ENCODE assay signal across 8 cellular contexts in the genomic region with DNA sequence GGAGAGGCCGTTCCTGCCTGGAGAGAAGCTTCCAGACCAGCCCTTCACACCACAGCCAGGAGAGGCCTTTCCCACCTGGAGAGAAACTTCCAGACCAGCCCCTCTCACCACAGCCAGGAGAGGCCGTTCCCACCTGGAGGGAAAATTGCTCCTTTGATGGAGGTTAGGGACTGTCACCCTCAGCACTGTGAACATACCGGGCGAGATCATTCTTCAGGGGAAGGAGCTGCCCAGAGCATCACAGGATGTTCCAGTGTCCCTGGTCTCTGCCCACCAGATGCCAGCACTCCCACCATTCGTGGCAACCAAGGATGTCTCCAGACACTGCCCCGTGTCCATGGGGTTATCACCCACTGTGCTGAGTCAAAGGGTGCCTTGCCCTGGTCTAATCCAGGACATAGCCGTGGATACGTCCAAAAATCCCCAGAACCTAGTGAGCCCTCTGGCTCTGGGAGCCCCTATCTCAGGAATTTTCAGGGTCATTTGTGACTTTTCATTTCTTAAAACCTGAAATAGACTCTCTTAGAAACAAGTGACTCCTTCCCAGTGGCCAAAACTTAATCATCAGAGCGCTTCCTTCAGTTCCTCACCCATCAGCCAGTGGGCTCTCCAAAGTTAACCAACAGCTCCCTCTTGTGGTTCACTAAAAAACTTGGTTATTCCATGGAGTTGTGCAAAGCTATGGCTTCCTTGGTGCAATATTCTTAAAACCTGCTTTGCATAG.
DNase-seq lines count a peak whose midpoint lies in the region; ATAC-seq and FAIRE-seq lines count a peak whose summit lies in the region.

No MANE protein-coding gene starts in this region.

- H3K36me3 ChIP-seq in small intestine (ENCODE audit: control insufficient read depth in 2 of 2, insufficient read depth in 2 of 2, low read length in 2 of 2) = no peaks in the 10 kb centered on the region

- intact Hi-C loops in activated CD4-positive, alpha-beta T cell treated with anti-CD3 and anti-CD28 coated beads for 36 hours (cut with DNase I, micrococcal nuclease) = loop anchor here (1.0 to 10.0 kb wide), 5 partner anchors 410 to 1325 kb away; partner anchors contain the start of gene STK32B (in 2 of the 2)

- H3K27ac ChIP-seq in small intestine (ENCODE audit: low read depth in 1 of 2, low read length in 1 of 2) = no peak overlapping the region

- no peaks in the 10 kb centered on the region for H3K4me1 Mint-ChIP-seq in activated CD4-positive, alpha-beta T cell treated with anti-CD3 and anti-CD28 coated beads for 36 hours

- H3K27ac Mint-ChIP-seq in activated CD4-positive, alpha-beta T cell treated with anti-CD3 and anti-CD28 coated beads for 36 hours = no peak overlapping the region

- H3K4me1 ChIP-seq in small intestine (ENCODE audit: control insufficient read depth in 2 of 2, insufficient read depth in 1 of 2, low read depth in 1 of 2, low read length in 1 of 2) = no peaks in the 10 kb centered on the region

- DNase-seq in activated CD4-positive, alpha-beta T cell treated with anti-CD3 and anti-CD28 coated beads for 36 hours = peak; percentile 35
- DNase-seq in activated CD4-positive, alpha-beta T cell treated with anti-CD3 and anti-CD28 coated beads for 4 hours = no peak
- DNase-seq in NCI-H460 (ENCODE audit: extremely low read depth, low read depth) = peak; percentile 57
- DNase-seq in astrocyte of the hippocampus (ENCODE audit: low read depth, low spot score) = peak; percentile 76
- DNase-seq in hippocampal formation (lab: John Stamatoyannopoulos, UW) = peak; percentile 23 to 58
- peak; percentile 66 for DNase-seq in small intestine
- no peak for DNase-seq in cortex of kidney (lab: John Stamatoyannopoulos, UW)

- H3K27me3 Mint-ChIP-seq in activated CD4-positive, alpha-beta T cell treated with anti-CD3 and anti-CD28 coated beads for 36 hours = peaks cover 3% of the 10 kb centered on the region

- no peak overlapping the region for H3K4me3 ChIP-seq in small intestine (ENCODE audit: low read depth in 1 of 2, low read length in 2 of 2)

- no peaks in the 10 kb centered on the region for H3K27me3 ChIP-seq in small intestine (ENCODE audit: control insufficient read depth in 2 of 2, insufficient read depth in 2 of 2, low read length in 2 of 2)

- no peak overlapping the region for H3K4me3 Mint-ChIP-seq in activated CD4-positive, alpha-beta T cell treated with anti-CD3 and anti-CD28 coated beads for 36 hours

- no peaks in the 10 kb centered on the region for H3K36me3 Mint-ChIP-seq in activated CD4-positive, alpha-beta T cell treated with anti-CD3 and anti-CD28 coated beads for 36 hours (ENCODE audit: low read depth)

- no peak for FAIRE-seq in small intestine (lab: Jason Lieb, UNC)

- 73 to 79% (median 74%) methylated on average over 9 of the region's 9 CpGs for WGBS in small intestine, 3 donors

- POLR2A ChIA-PET in activated CD4-positive, alpha-beta T cell treated with anti-CD3 and anti-CD28 coated beads for 36 hours (lab: Charles Lee) = no interaction called here

- no peaks in the 10 kb centered on the region for H3K9me3 ChIP-seq in small intestine (ENCODE audit: control insufficient read depth, low read depth)

- CTCF ChIA-PET in activated CD4-positive, alpha-beta T cell treated with anti-CD3 and anti-CD28 coated beads for 36 hours (lab: Charles Lee) = interaction anchor here (0.6 to 1.3 kb wide), 14 partner anchors 8 to 1050 kb away, joined by 3 to 5 read pairs (median 3); partner anchors contain the start of gene STK32B

- ATAC-seq in activated CD4-positive, alpha-beta T cell treated with anti-CD3 and anti-CD28 coated beads for 36 hours = peak; percentile 49
- peak; percentile 75 for ATAC-seq in HG02885 (IDR thresholded peaks at IDR 0.05; ENCODE audit: poor library complexity, unreplicated experiment)

- H3K9me3 Mint-ChIP-seq in activated CD4-positive, alpha-beta T cell treated with anti-CD3 and anti-CD28 coated beads for 36 hours (ENCODE audit: low read depth) = no peaks in the 10 kb centered on the region

Comparison
In these comparisons a context has a peak if more than half of its experiments do, and no peak if none do; other contexts are left out.
1. DNase-seq: peak in activated CD4-positive, alpha-beta T cell treated with anti-CD3 and anti-CD28 coated beads for 36 hours (single experiment), NCI-H460 (single experiment), astrocyte of the hippocampus (single experiment), hippocampal formation (2 of 2) and small intestine (single experiment); none in activated CD4-positive, alpha-beta T cell treated with anti-CD3 and anti-CD28 coated beads for 4 hours (0 of 2) and cortex of kidney (single experiment).